Comparison of ENCODE assay signal across 21 cellular contexts in genomic region chr21:36784942-36785341, GRCh38.
DNase-seq lines count a peak whose midpoint lies in the region; ATAC-seq and TF ChIP-seq lines count a peak whose summit lies in the region.
"Had no signal": no experiment of that assay in that cellular context is flagged by ENCODE, and none has a peak within 500 bp of the region (broad histone marks: within the 10 kb centered on the region; RNA-seq: fewer than 3 reads in every experiment).

No MANE protein-coding gene starts in this region.

- H3K9ac ChIP-seq in HCT116 (ENCODE audit: low read length): peak overlapping the region; percentile 39; the same call in 1 of the 2 replicates
- no peak overlapping the region for H3K9ac ChIP-seq in neural progenitor cell
- H3K9ac ChIP-seq: GM23248 had no signal

- ATAC-seq in HCT116: no peak
- ATAC-seq: CD8-positive, alpha-beta T cell; T-helper 17 cell had no signal

- H3K79me2 ChIP-seq in HCT116 (ENCODE audit: insufficient read depth, low read length) (no peaks in the 10 kb centered on the region), neural progenitor cell (ENCODE audit: low read depth) (no peaks in the 10 kb centered on the region)

- H4K20me1 ChIP-seq in HCT116 (ENCODE audit: insufficient read depth) (no peaks in the 10 kb centered on the region), neural progenitor cell (ENCODE audit: low read depth) (no peaks in the 10 kb centered on the region)

- peak overlapping the region; percentile 54 for H3K27ac ChIP-seq in HCT116 (ENCODE audit: low read depth, low read length)
- no peak overlapping the region for H3K27ac ChIP-seq in left ventricle myocardium inferior (replicated peaks)
- no peak overlapping the region for H3K27ac ChIP-seq in neural progenitor cell
- H3K27ac ChIP-seq: GM23248, stomach had no signal

- H3K27me3 ChIP-seq in HCT116 (ENCODE audit: insufficient read depth, low read length) (no peaks in the 10 kb centered on the region), left ventricle myocardium inferior (ENCODE audit: low read depth) (no peaks in the 10 kb centered on the region), neural progenitor cell (peaks cover 7% of the 10 kb centered on the region)
- H3K27me3 ChIP-seq: stomach, thyroid gland had no signal

- CTCF ChIA-PET in HCT116 (lab: Charles Lee): no interaction called here

- RAD21 ChIA-PET in HCT116 (lab: Charles Lee; ENCODE audit: low non-redundant PET in 1 of 2, low total read pairs in 2 of 2, uncharacterized antibody in 2 of 2, unreplicated experiment in 2 of 2): no interaction called here

- H3K4me1 ChIP-seq in HCT116 (ENCODE audit: control insufficient read depth in 1 of 2, insufficient read depth in 2 of 2, low read length in 2 of 2) (peaks cover 44 to 77% of the 10 kb centered on the region in 2 experiments), left ventricle myocardium inferior (peaks cover 20% of the 10 kb centered on the region), neural progenitor cell (peaks cover 12% of the 10 kb centered on the region)
- H3K4me1 ChIP-seq: thyroid gland had no signal

- TF ChIP-seq CTCF in HCT116 (IDR thresholded peaks at IDR 0.05 in 2 of 3, conservative IDR thresholded peaks at IDR 0.05 in 1 of 3; ENCODE audit: borderline replicate concordance in 1 of 3, insufficient read depth in 1 of 3, low read depth in 2 of 3, low read length in 2 of 3) (no peak), chondrocyte (IDR thresholded peaks at IDR 0.05) (no peak), left ventricle myocardium inferior (IDR thresholded peaks at IDR 0.05; ENCODE audit: borderline replicate concordance) (no peak), neural progenitor cell (IDR thresholded peaks at IDR 0.05) (no peak), HFFc6 (IDR thresholded peaks at IDR 0.05) (no peak)

- H3K9me3 ChIP-seq in HCT116 (ENCODE audit: control insufficient read depth in 1 of 2, insufficient read depth in 1 of 2, low read depth in 1 of 2, low read length in 2 of 2) (no peaks in the 10 kb centered on the region), left ventricle myocardium inferior (replicated peaks) (no peaks in the 10 kb centered on the region), neural progenitor cell (ENCODE audit: low read depth) (no peaks in the 10 kb centered on the region)
- H3K9me3 ChIP-seq: stomach, thyroid gland had no signal

- H3K36me3 Mint-ChIP-seq in chondrocyte (ENCODE audit: low read depth) (peaks cover 1% of the 10 kb centered on the region), neural progenitor cell (peaks cover 6% of the 10 kb centered on the region), HFFc6 (ENCODE audit: low read depth) (no peaks in the 10 kb centered on the region)
- H3K36me3 Mint-ChIP-seq: activated naive CD8-positive, alpha-beta T cell treated with anti-CD3 and anti-CD28 coated beads, Interleukin-2, amount 10 ng/mL, durations not matched to agents 7 days and 5 days had no signal

- no peak overlapping the region for H3K4me3 Mint-ChIP-seq in chondrocyte (ENCODE audit: unreplicated experiment)
- H3K4me3 Mint-ChIP-seq in neural progenitor cell: no peak overlapping the region
- no peak overlapping the region for H3K4me3 Mint-ChIP-seq in HFFc6
- H3K4me3 Mint-ChIP-seq: activated naive CD8-positive, alpha-beta T cell treated with anti-CD3 and anti-CD28 coated beads, Interleukin-2, amount 10 ng/mL, durations not matched to agents 7 days and 5 days; B cell; CD8-positive, alpha-beta T cell; T-helper 17 cell had no signal

- no peak overlapping the region for H2AFZ ChIP-seq in HCT116 (ENCODE audit: low read depth, low read length, poor library complexity, severe bottlenecking)
- no peak overlapping the region for H2AFZ ChIP-seq in neural progenitor cell (replicated peaks)
- H2AFZ ChIP-seq: GM23248 had no signal

- POLR2A ChIA-PET in HCT116 (lab: Charles Lee): no interaction called here

- H3K4me2 ChIP-seq in HCT116 (ENCODE audit: low read length) (peak overlapping the region; percentile 54), neural progenitor cell (peak overlapping the region; percentile 55)

- H3K9me3 Mint-ChIP-seq in chondrocyte (ENCODE audit: low read depth) (no peaks in the 10 kb centered on the region), neural progenitor cell (peaks cover 12% of the 10 kb centered on the region), HFFc6 (no peaks in the 10 kb centered on the region)
- H3K9me3 Mint-ChIP-seq: activated naive CD8-positive, alpha-beta T cell treated with anti-CD3 and anti-CD28 coated beads, Interleukin-2, amount 10 ng/mL, durations not matched to agents 7 days and 5 days; CD8-positive, alpha-beta T cell had no signal

- intact Hi-C loops in HCT116 (cut with micrococcal nuclease) (no loop called here), left ventricle myocardium inferior (cut with micrococcal nuclease) (no loop called here)

- TSS peak; percentile 41 for BruUV-seq in HCT116 (replicated peaks; lab: Mats Ljungman, UMichigan)

- H3K9me2 ChIP-seq in HCT116 (ENCODE audit: insufficient read depth): no peaks in the 10 kb centered on the region

- H3K4me3 ChIP-seq in HCT116 (replicated peaks in 1 of 2; ENCODE audit: low read depth in 1 of 2, low read length in 2 of 2) (no peak overlapping the region), left ventricle myocardium inferior (no peak overlapping the region), neural progenitor cell (no peak overlapping the region)
- H3K4me3 ChIP-seq: GM23248, stomach, thyroid gland had no signal

- H3K36me3 ChIP-seq in HCT116 (ENCODE audit: control insufficient read depth in 1 of 2, insufficient read depth in 2 of 2, low read length in 2 of 2) (no peaks in the 10 kb centered on the region), left ventricle myocardium inferior (no peaks in the 10 kb centered on the region), neural progenitor cell (no peaks in the 10 kb centered on the region)
- H3K36me3 ChIP-seq: stomach, thyroid gland had no signal

- H3K27me3 Mint-ChIP-seq in chondrocyte (ENCODE audit: low read depth) (no peaks in the 10 kb centered on the region), neural progenitor cell (ENCODE audit: insufficient read depth, low read depth) (no peaks in the 10 kb centered on the region), HFFc6 (ENCODE audit: insufficient read depth) (no peaks in the 10 kb centered on the region)
- H3K27me3 Mint-ChIP-seq: activated naive CD8-positive, alpha-beta T cell treated with anti-CD3 and anti-CD28 coated beads, Interleukin-2, amount 10 ng/mL, durations not matched to agents 7 days and 5 days; B cell; T-helper 17 cell had no signal

- H3F3A ChIP-seq in neural progenitor cell (ENCODE audit: low read depth): no peaks in the 10 kb centered on the region

- no peak for TF ChIP-seq RAD21 in HCT116 (IDR thresholded peaks at IDR 0.05; ENCODE audit: low read depth)

- peak overlapping the region; percentile 49 for H3K27ac Mint-ChIP-seq in chondrocyte (ENCODE audit: unreplicated experiment)
- H3K27ac Mint-ChIP-seq in neural progenitor cell: peak overlapping the region; percentile 83
- H3K27ac Mint-ChIP-seq in HFFc6: no peak overlapping the region
- H3K27ac Mint-ChIP-seq: activated naive CD8-positive, alpha-beta T cell treated with anti-CD3 and anti-CD28 coated beads, Interleukin-2, amount 10 ng/mL, durations not matched to agents 7 days and 5 days; B cell; CD8-positive, alpha-beta T cell; T-helper 17 cell had no signal

- H3K4me1 Mint-ChIP-seq in chondrocyte (ENCODE audit: low read depth): peaks cover 6% of the 10 kb centered on the region
- peaks cover 13% of the 10 kb centered on the region for H3K4me1 Mint-ChIP-seq in neural progenitor cell
- H3K4me1 Mint-ChIP-seq in HFFc6 (ENCODE audit: low read depth): peaks cover 32% of the 10 kb centered on the region
- H3K4me1 Mint-ChIP-seq: activated naive CD8-positive, alpha-beta T cell treated with anti-CD3 and anti-CD28 coated beads, Interleukin-2, amount 10 ng/mL, durations not matched to agents 7 days and 5 days; B cell had no signal

- no peak for DNase-seq in HCT116 (ENCODE audit: low read depth, low spot score)
- no peak for DNase-seq in chondrocyte (ENCODE audit: low spot score)
- DNase-seq in left ventricle myocardium inferior: peak; percentile 71
- peak; percentile 45 for DNase-seq in neural progenitor cell (ENCODE audit: low spot score)
- DNase-seq in RKO (ENCODE audit: low spot score): no peak
- DNase-seq in HFFc6: no peak
- no peak for DNase-seq in NCI-H226
- DNase-seq: activated gamma-delta T cell; activated naive CD8-positive, alpha-beta T cell treated with anti-CD3 and anti-CD28 coated beads, Interleukin-2, amount 10 ng/mL, durations not matched to agents 7 days and 5 days; CD8-positive, alpha-beta T cell; central memory CD4-positive, alpha-beta T cell; DMS 273 treated with DMSO at 0.1 percent for 48 hours; GM23248; kidney glomerular epithelial cell; mesendoderm; NCI-H1694; NCI-H524; stomach; T-helper 17 cell; thyroid gland had no signal

- TF ChIP-seq POLR2A in HCT116 (IDR thresholded peaks at IDR 0.05; ENCODE audit: borderline replicate concordance, extremely low read depth, insufficient read depth, insufficient read length): no peak

TF ChIP-seq in HCT116, 20 proteins besides CTCF, POLR2A, EP300 and RAD21 (continues in another document):
- TF ChIP-seq FOSL1 (IDR thresholded peaks at IDR 0.05; ENCODE audit: low read depth): no peak
- TF ChIP-seq SIN3A (IDR thresholded peaks at IDR 0.05; ENCODE audit: low read depth): no peak
- TF ChIP-seq EZH2phosphoT487 (IDR thresholded peaks at IDR 0.05; ENCODE audit: borderline replicate concordance): no peak
- TF ChIP-seq ATF3 (IDR thresholded peaks at IDR 0.05): no peak
- no peak for TF ChIP-seq POLR2AphosphoS5 (IDR thresholded peaks at IDR 0.05; ENCODE audit: low read depth, low read length)
- TF ChIP-seq JUND (IDR thresholded peaks at IDR 0.05): no peak
- TF ChIP-seq YY1 (IDR thresholded peaks at IDR 0.05; ENCODE audit: extremely low read depth, insufficient replicate concordance, low read depth, low read length): no peak
- no peak for TF ChIP-seq SRF (IDR thresholded peaks at IDR 0.05; ENCODE audit: low read depth)
- TF ChIP-seq EZH2 (IDR thresholded peaks at IDR 0.05): no peak
- TF ChIP-seq CBX3 (IDR thresholded peaks at IDR 0.05; ENCODE audit: low read depth): no peak
- TF ChIP-seq MAX (IDR thresholded peaks at IDR 0.05): no peak
- no peak for TF ChIP-seq TCF7L2 (IDR thresholded peaks at IDR 0.05; ENCODE audit: borderline replicate concordance, extremely low read depth, insufficient read depth, insufficient read length)
- no peak for TF ChIP-seq ZNF274 (IDR thresholded peaks at IDR 0.05; ENCODE audit: low read depth, low read length)
- no peak for TF ChIP-seq ELF1 (IDR thresholded peaks at IDR 0.05; ENCODE audit: borderline replicate concordance, low read depth)

Comparison
In these comparisons a context has a peak if more than half of its experiments do, and no peak if none do; other contexts are left out.
1. DNase-seq: peak in left ventricle myocardium inferior (single experiment) and neural progenitor cell (single experiment); none in HCT116 (single experiment), chondrocyte (single experiment), RKO (single experiment), HFFc6 (single experiment) and NCI-H226 (single experiment).